ENCODE assay signal across 8 cellular contexts in the genomic region with DNA sequence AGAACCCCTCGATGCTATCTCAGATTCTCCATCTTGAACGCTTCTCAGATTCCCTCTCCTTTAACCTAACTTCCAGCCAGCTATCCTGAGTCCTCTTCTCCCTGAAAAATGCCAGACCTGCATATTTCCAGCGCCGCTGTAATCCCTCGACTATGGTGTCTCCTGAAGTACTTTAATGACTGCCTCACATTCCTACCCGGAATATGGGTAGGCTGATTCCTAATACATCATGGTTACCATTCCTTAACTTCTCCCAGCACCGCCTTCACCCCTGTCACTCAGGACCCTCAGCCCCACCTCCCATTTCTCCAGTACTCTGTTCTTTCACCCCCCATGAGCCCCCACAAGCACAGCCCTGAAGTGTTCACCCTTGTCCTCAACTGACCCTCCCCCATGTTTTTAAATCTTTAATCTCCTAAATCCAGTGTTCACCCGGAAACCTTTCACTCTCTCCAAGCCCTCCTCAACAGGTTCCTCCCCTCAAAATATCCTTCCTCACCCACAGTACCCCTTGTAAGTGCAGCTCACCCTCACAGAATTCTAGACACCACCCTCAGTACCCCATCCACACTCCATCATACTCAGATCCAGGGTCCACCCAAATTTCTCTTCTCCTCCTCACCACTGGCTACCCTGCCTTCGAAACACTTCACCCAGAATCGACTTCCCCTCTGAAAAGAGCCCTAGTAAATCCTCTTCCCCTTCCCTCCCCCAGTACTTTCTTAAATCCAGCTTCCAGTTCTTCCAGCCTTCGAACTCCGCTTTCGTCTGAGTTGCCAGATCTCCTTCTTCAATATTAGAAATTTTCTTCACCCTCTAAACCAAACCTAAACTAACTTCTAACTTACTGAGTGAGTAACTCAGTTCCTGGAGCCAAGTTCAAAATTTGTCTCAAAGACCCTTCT. TPM values are rescaled to one million over a fixed set of nuclear protein-coding genes. Genes with fewer than 3 reads are reported as not detected.
A peak's percentile ranks its signal among the peaks of the same experiment; 100 is the strongest.
DNase-seq lines count a peak whose midpoint lies in the region; ATAC-seq lines count a peak whose summit lies in the region.

No MANE protein-coding gene starts in this region.

- ATAC-seq in GM21528 (IDR thresholded peaks at IDR 0.05; ENCODE audit: low FRiP score, unreplicated experiment) (no peak), HG03520 (IDR thresholded peaks at IDR 0.05; ENCODE audit: unreplicated experiment) (no peak), HG03521 (IDR thresholded peaks at IDR 0.05; ENCODE audit: unreplicated experiment) (no peak), HG02938 (IDR thresholded peaks at IDR 0.05; ENCODE audit: unreplicated experiment) (no peak)

- 44 to 46% methylated on average over 13 of the region's 13 CpGs for WGBS in mesodermal cell (ENCODE audit: insufficient coverage in 2 of 2), 2 experiments

- H3K4me3 ChIP-seq in mesodermal cell (ENCODE audit: extremely low read depth, insufficient read depth, low read length, poor library complexity, severe bottlenecking): peak overlapping the region; percentile 90

- no peaks in the 10 kb centered on the region for H3K4me1 ChIP-seq in mesodermal cell (ENCODE audit: control insufficient read depth, insufficient read depth, low read length, poor library complexity, severe bottlenecking)

- H3K27ac ChIP-seq in cingulate gyrus (ENCODE audit: low read depth, low read length) (peak overlapping the region; percentile 87), mesodermal cell (ENCODE audit: low read depth, low read length, severe bottlenecking) (peak overlapping the region; percentile 94)

- H3K9me3 ChIP-seq in mesodermal cell (ENCODE audit: control insufficient read depth, low read length): no peaks in the 10 kb centered on the region

- peaks cover 26% of the 10 kb centered on the region for H3K36me3 ChIP-seq in mesodermal cell (ENCODE audit: control insufficient read depth, insufficient read depth, low read length)

- DNase-seq in Daoy (ENCODE audit: low read depth): peak; percentile 19
- peak; percentile 75 for DNase-seq in NCI-H82 (lab: John Stamatoyannopoulos, UW)

RNA-seq across cellular contexts. Expression of a gene that starts 0.9 kb away (rescaled TPM):
- 13.7 and 18.3 TPM in 2 replicates for total RNA-seq in Daoy (2014; rRNA removed; shearing (Covaris generic))
- polyA plus RNA-seq in mesodermal cell (2013, experiment 1 of 2): 23.4 TPM
- polyA plus RNA-seq in mesodermal cell (2013, experiment 2 of 2): 18.5 TPM

RNA-seq across cellular contexts. Expression of a gene that starts 22.9 kb away (rescaled TPM):
- total RNA-seq in Daoy (2014; rRNA removed; shearing (Covaris generic)): 73.9 and 83.4 TPM in 2 replicates
- polyA plus RNA-seq in mesodermal cell (2013, experiment 1 of 2): 57.1 TPM
- polyA plus RNA-seq in mesodermal cell (2013, experiment 2 of 2): 53.2 TPM

RNA-seq across cellular contexts. Expression of a gene that starts 40.8 kb away (rescaled TPM):
- 51.6 and 60.0 TPM in 2 replicates for total RNA-seq in Daoy (2014; rRNA removed; shearing (Covaris generic))
- 66.5 TPM for polyA plus RNA-seq in mesodermal cell (2013, experiment 1 of 2)
- 69.6 TPM for polyA plus RNA-seq in mesodermal cell (2013, experiment 2 of 2)

RNA-seq across cellular contexts. Expression of a gene that starts 55.1 kb away (rescaled TPM):
- not detected in 2 replicates for total RNA-seq in Daoy (2014; rRNA removed; shearing (Covaris generic))
- polyA plus RNA-seq in mesodermal cell (2013, experiment 1 of 2): 0.11 TPM
- not detected for polyA plus RNA-seq in mesodermal cell (2013, experiment 2 of 2)
